Comparison of ENCODE assay signal across 29 cellular contexts in the genomic region with DNA sequence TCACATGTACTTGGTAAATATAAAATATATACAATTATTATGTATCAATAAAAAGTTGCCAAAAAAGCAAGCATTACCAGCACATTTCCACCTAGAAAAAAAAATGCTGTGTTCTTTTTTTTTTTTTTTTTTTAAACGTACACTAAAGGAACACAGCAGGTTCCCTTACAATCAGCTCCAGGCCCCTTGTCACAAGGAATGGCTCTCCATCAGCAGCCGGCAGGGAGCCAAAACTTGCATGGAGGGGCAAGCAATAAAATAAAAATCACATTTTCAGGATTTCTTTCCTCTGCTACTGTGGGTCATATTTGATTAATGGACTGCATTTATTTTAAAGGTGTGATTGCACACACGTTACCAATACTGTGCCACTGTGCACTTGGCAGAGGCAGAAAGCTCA.
"Had no signal": no experiment of that assay in that cellular context is flagged by ENCODE, and none has a peak within 500 bp of the region (broad histone marks: within the 10 kb centered on the region; RNA-seq: fewer than 3 reads in every experiment).

No MANE protein-coding gene starts in this region.

- H3K27me3 ChIP-seq: SJCRH30 had no signal

- H3K4me1 ChIP-seq: SJCRH30 had no signal

- DNase-seq: activated B cell treated with CpG ODN at 0.5 μM for 24 hours; activated CD4-positive, alpha-beta memory T cell treated with anti-CD3 and anti-CD28 coated beads for 36 hours; activated CD4-positive, alpha-beta T cell treated with anti-CD3 and anti-CD28 coated beads for 4 hours; activated CD4-positive, alpha-beta T cell treated with anti-CD3 and anti-CD28 coated beads, Interleukin-2, amount 50 U/mL, for 1 hour; activated CD4-positive, CD25-positive, alpha-beta regulatory T cell treated with anti-CD3 and anti-CD28 coated beads, Interleukin-2, amount 50 U/mL, for 72 hours; activated CD8-positive, alpha-beta memory T cell treated with anti-CD3 and anti-CD28 coated beads, Interleukin-2, amount 50 U/mL, for 4 hours; activated effector memory CD4-positive, alpha-beta T cell treated with Interleukin-2 at 50 U/mL for 16 hours; activated naive CD4-positive, alpha-beta T cell treated with anti-CD3 and anti-CD28 coated beads, Interleukin-2, amount 10 ng/mL, durations not matched to agents 7 days and 5 days; activated naive CD8-positive, alpha-beta T cell treated with anti-CD3 and anti-CD28 coated beads, Interleukin-2, amount 50 U/mL, for 24 hours; activated T-cell treated with anti-CD3 and anti-CD28 coated beads for 4 hours; activated T-cell treated with anti-CD3 and anti-CD28 coated beads, Interleukin-2, amount 50 U/mL, for 48 hours; anterior cingulate cortex; central memory CD4-positive, alpha-beta T cell; MM.1S; MV-4-11; NCI-H1092; NCI-H1436 treated with DMSO at 0.1 percent for 48 hours; NCI-H1694 treated with DMSO at 0.1 percent for 48 hours; NCI-H2029; NCI-H510A; NCI-H526; NCI-H774; SHP77; SJCRH30; SK-N-SH had no signal

- H3K4me2 ChIP-seq: KMS-11, SK-N-SH had no signal

- H3K4me3 ChIP-seq: SJCRH30 had no signal

- H3K27ac ChIP-seq: KMS-11, SJCRH30 had no signal

- ATAC-seq: activated naive CD8-positive, alpha-beta T cell treated with anti-CD3 and anti-CD28 coated beads, Interleukin-2, amount 50 U/mL, for 24 hours; Panc1 had no signal

- H3K9ac ChIP-seq: KMS-11, SK-N-SH had no signal

- H3K36me3 ChIP-seq: SJCRH30 had no signal

- FAIRE-seq: colon, TTC549 had no signal

- H3K9me3 ChIP-seq: SJCRH30, SK-N-SH had no signal
